Comparison of ENCODE assay signal across 11 cellular contexts in the genomic region with DNA sequence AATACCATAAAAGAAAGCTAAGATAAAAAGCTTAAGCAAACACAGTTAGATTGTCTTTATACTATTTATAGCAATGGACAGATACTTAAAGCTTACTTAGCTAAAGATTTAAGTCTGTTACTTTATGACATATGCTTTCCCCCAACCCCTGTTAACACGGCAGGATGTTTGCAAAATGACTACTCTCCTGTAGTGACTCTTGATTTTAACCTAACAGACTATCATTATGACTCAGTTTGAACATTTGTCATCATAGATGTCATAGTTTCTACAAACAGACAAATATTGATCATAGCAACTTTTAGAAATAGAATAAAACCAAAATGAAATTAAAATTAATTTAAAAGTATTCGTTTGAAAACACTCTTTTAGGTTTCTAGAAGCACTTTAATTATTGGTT. TPM values are rescaled to one million over a fixed set of nuclear protein-coding genes. Genes with fewer than 3 reads are reported as not detected.
A peak's percentile ranks its signal among the peaks of the same experiment; 100 is the strongest.
DNase-seq lines count a peak whose midpoint lies in the region; TF ChIP-seq lines count a peak whose summit lies in the region.
"Had no signal": no experiment of that assay in that cellular context is flagged by ENCODE, and none has a peak within 500 bp of the region (broad histone marks: within the 10 kb centered on the region; RNA-seq: fewer than 3 reads in every experiment).

No MANE protein-coding gene starts in this region.

- peak; percentile 47 for DNase-seq in activated CD4-positive, alpha-beta T cell treated with anti-CD3 and anti-CD28 coated beads for 48 hours
- DNase-seq in activated CD4-positive, alpha-beta T cell treated with anti-CD3 and anti-CD28 coated beads for 1 hour = no peak
- DNase-seq in HEK293T (ENCODE audit: extremely low spot score) (peak; percentile 22), MG63 (peak; percentile 19), mesenchymal stem cell (peak; percentile 33), NCI-H510A (lab: John Stamatoyannopoulos, UW) (no peak), cerebellar cortex (ENCODE audit: low spot score) (no peak), NCI-H2171 treated with DMSO at 0.1 percent for 48 hours (lab: John Stamatoyannopoulos, UW) (no peak)
- DNase-seq: glutamatergic neuron had no signal

- no peak overlapping the region for H3K27ac ChIP-seq in mesenchymal stem cell (ENCODE audit: low read length, poor library complexity, severe bottlenecking)
- H3K27ac ChIP-seq: skin epidermis had no signal

- H2BK120ac ChIP-seq in mesenchymal stem cell (ENCODE audit: low read depth, low read length) = no peak overlapping the region

- H3K4ac ChIP-seq in mesenchymal stem cell (ENCODE audit: low read depth in 1 of 2, low read length in 2 of 2) = no peak overlapping the region

- H3K36me3 ChIP-seq in MG63 (no peaks in the 10 kb centered on the region), mesenchymal stem cell (ENCODE audit: control insufficient read depth in 1 of 2, insufficient read depth in 2 of 2, low read depth in 1 of 2, low read length in 2 of 2) (no peaks in the 10 kb centered on the region)

- CTCF ChIA-PET in HEK293T (lab: Yijun Ruan, JAX) = interaction anchor here (0.7 to 1.5 kb wide), 2 partner anchors 11 to 145 kb away, joined by 3 to 5 read pairs; no protein-coding TSS in a partner anchor

- H2BK15ac ChIP-seq in mesenchymal stem cell (ENCODE audit: low read depth, poor library complexity, severe bottlenecking) = no peak overlapping the region

- H3K4me2 ChIP-seq in mesenchymal stem cell (ENCODE audit: low read length, poor library complexity, severe bottlenecking) = no peak overlapping the region

- no peak overlapping the region for H3K18ac ChIP-seq in mesenchymal stem cell (ENCODE audit: low read depth in 1 of 2, low read length in 2 of 2)

- H3K14ac ChIP-seq in mesenchymal stem cell (ENCODE audit: low read length in 2 of 2) = no peak overlapping the region

- H2AFZ ChIP-seq in mesenchymal stem cell (ENCODE audit: low read depth, low read length) = no peak overlapping the region

- H3K27me3 ChIP-seq in MG63 = no peaks in the 10 kb centered on the region
- H3K27me3 ChIP-seq in mesenchymal stem cell (ENCODE audit: control insufficient read depth in 1 of 2, insufficient read depth in 1 of 2, low read length in 2 of 2) = no peaks in the 10 kb centered on the region

- no peak overlapping the region for H4K8ac ChIP-seq in mesenchymal stem cell (ENCODE audit: low read length)

- H4K91ac ChIP-seq in mesenchymal stem cell (ENCODE audit: low read length) = no peak overlapping the region

- no peaks in the 10 kb centered on the region for H3K79me1 ChIP-seq in mesenchymal stem cell (replicated peaks; ENCODE audit: low read length, poor library complexity, severe bottlenecking)

- 33% methylated on average over 1 of the region's 2 CpGs for whole genome bisulfite sequencing in mesenchymal stem cell

- no peak overlapping the region for H3K4me3 ChIP-seq in MG63
- H3K4me3 ChIP-seq in mesenchymal stem cell (ENCODE audit: insufficient read depth in 1 of 2, low read depth in 1 of 2, low read length in 2 of 2) = no peak overlapping the region
- H3K4me3 ChIP-seq: skin epidermis had no signal

- H3K9ac ChIP-seq in mesenchymal stem cell (ENCODE audit: low read length) = no peak overlapping the region

- H3K4me1 ChIP-seq in mesenchymal stem cell (ENCODE audit: control insufficient read depth, insufficient read depth, low read depth, low read length) = no peaks in the 10 kb centered on the region

- H3K9me3 ChIP-seq in MG63 = no peaks in the 10 kb centered on the region
- H3K9me3 ChIP-seq in mesenchymal stem cell (ENCODE audit: control insufficient read depth, low read length) = no peaks in the 10 kb centered on the region

- H2BK12ac ChIP-seq in mesenchymal stem cell (ENCODE audit: low read length in 2 of 2) = no peak overlapping the region

- H2BK5ac ChIP-seq in mesenchymal stem cell (ENCODE audit: low read depth, low read length, poor library complexity, severe bottlenecking) = no peak overlapping the region

- no peak overlapping the region for H3K23ac ChIP-seq in mesenchymal stem cell (ENCODE audit: low read length in 2 of 2)

- H2AK5ac ChIP-seq in mesenchymal stem cell (ENCODE audit: low read length, severe bottlenecking) = no peak overlapping the region

- POLR2A ChIA-PET in HEK293T (lab: Yijun Ruan, JAX) = interaction anchor here (0.9 to 1.2 kb wide), 2 partner anchors 8 to 79 kb away, joined by 3 to 6 read pairs; a partner anchor contains a TSS

TF ChIP-seq in HEK293T, 16 proteins besides CTCF, POLR2A, EP300 and RAD21:
- no peak for TF ChIP-seq FOXM1 (IDR thresholded peaks at IDR 0.05; ENCODE audit: borderline replicate concordance)
- no peak for TF ChIP-seq TARDBP (IDR thresholded peaks at IDR 0.05)
- TF ChIP-seq HDGF (IDR thresholded peaks at IDR 0.05; ENCODE audit: borderline replicate concordance) = no peak
- no peak for TF ChIP-seq NFRKB (IDR thresholded peaks at IDR 0.05)
- no peak for TF ChIP-seq SUZ12 (IDR thresholded peaks at IDR 0.05)
- TF ChIP-seq, protein P1, sequence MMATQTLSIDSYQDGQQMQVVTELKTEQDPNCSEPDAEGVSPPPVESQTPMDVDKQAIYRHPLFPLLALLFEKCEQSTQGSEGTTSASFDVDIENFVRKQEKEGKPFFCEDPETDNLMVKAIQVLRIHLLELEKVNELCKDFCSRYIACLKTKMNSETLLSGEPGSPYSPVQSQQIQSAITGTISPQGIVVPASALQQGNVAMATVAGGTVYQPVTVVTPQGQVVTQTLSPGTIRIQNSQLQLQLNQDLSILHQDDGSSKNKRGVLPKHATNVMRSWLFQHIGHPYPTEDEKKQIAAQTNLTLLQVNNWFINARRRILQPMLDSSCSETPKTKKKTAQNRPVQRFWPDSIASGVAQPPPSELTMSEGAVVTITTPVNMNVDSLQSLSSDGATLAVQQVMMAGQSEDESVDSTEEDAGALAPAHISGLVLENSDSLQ (IDR thresholded peaks at IDR 0.05) = peak; percentile 89
- TF ChIP-seq ZNF384 (IDR thresholded peaks at IDR 0.05) = peak; percentile 40; the same call in 1 of the 2 replicates
- no peak for TF ChIP-seq FOXK2 (IDR thresholded peaks at IDR 0.05)
- TF ChIP-seq ELF4 (IDR thresholded peaks at IDR 0.05) = no peak
- TF ChIP-seq LEF1 (IDR thresholded peaks at IDR 0.05; ENCODE audit: borderline replicate concordance) = no peak
- TF ChIP-seq BHLHE40 (IDR thresholded peaks at IDR 0.05; ENCODE audit: borderline replicate concordance) = no peak
- TF ChIP-seq ARNT (IDR thresholded peaks at IDR 0.05) = peak; percentile 80
- TF ChIP-seq CTBP1 (IDR thresholded peaks at IDR 0.05; ENCODE audit: borderline replicate concordance) = peak; percentile 91; the same call in 1 of the 2 replicates
- TF ChIP-seq L3MBTL2 (conservative IDR thresholded peaks at IDR 0.05) = no peak
- no peak for TF ChIP-seq SP1 (IDR thresholded peaks at IDR 0.05)
- peak; percentile 72; the same call in 1 of the 2 replicates for TF ChIP-seq FOXA1 (IDR thresholded peaks at IDR 0.05)

RNA-seq across cellular contexts. Expression of a gene that starts 7.8 kb away (rescaled TPM):
- 43.5 and 75.4 TPM in 2 replicates for total RNA-seq in MG63 (2014; rRNA removed; shearing (Covaris generic); ENCODE audit: low replicate concordance)
- polyA plus RNA-seq in mesenchymal stem cell (2013, experiment 1 of 2) = 46.7 TPM
- polyA plus RNA-seq in mesenchymal stem cell (2013, experiment 2 of 2) = 49.3 TPM

RNA-seq across cellular contexts. Expression of a gene that starts 12.5 kb away (rescaled TPM):
- total RNA-seq in MG63 (2014; rRNA removed; shearing (Covaris generic); ENCODE audit: low replicate concordance) = 31.4 and 51.2 TPM in 2 replicates
- polyA plus RNA-seq in mesenchymal stem cell (2013, experiment 1 of 2) = 9.3 TPM
- polyA plus RNA-seq in mesenchymal stem cell (2013, experiment 2 of 2) = 9.1 TPM

RNA-seq across cellular contexts. Expression of a gene that starts 36.9 kb away (rescaled TPM):
- not detected in 2 replicates for total RNA-seq in MG63 (2014; rRNA removed; shearing (Covaris generic); ENCODE audit: low replicate concordance)
- not detected for polyA plus RNA-seq in mesenchymal stem cell (2013, experiment 1 of 2)
- not detected for polyA plus RNA-seq in mesenchymal stem cell (2013, experiment 2 of 2)
- polyA plus RNA-seq: IgD-negative memory B cell had no signal

Comparison
In these comparisons a context has a peak if more than half of its experiments do, and no peak if none do; other contexts are left out.
1. DNase-seq: peak in activated CD4-positive, alpha-beta T cell treated with anti-CD3 and anti-CD28 coated beads for 48 hours (single experiment), HEK293T (single experiment), MG63 (single experiment) and mesenchymal stem cell (single experiment); none in activated CD4-positive, alpha-beta T cell treated with anti-CD3 and anti-CD28 coated beads for 1 hour (single experiment), NCI-H510A (single experiment), cerebellar cortex (single experiment) and NCI-H2171 treated with DMSO at 0.1 percent for 48 hours (single experiment).